11 cellular contexts compared by ENCODE assay signal in the genomic region with DNA sequence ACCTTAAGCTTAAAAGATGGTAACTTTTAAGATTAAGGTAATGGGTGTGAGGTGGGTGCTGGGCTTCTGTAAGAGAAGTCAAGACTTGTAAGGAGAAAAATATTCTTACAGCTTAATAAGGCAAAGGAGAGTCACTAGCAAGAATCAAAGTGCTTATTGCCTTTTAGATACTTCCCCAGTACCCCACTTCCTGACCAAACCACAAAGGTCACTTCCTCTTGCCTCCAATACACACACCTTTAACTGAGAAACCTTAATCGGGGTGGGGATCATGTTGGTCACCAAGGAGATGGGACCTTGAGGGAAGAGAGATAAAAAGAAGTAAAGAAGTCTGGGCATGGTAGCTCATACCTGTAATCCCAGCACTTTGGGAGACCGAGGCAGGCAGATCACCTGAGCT. TPM values are rescaled to one million over a fixed set of nuclear protein-coding genes. Genes with fewer than 3 reads are reported as not detected.
DNase-seq lines count a peak whose midpoint lies in the region; ATAC-seq and TF ChIP-seq lines count a peak whose summit lies in the region.
"Had no signal": no experiment of that assay in that cellular context is flagged by ENCODE, and none has a peak within 500 bp of the region (broad histone marks: within the 10 kb centered on the region; RNA-seq: fewer than 3 reads in every experiment).

No MANE protein-coding gene starts in this region.

- intact Hi-C loops in testis (cut with DNase I; ENCODE audit: low total_unique reads): no loop called here

- peak overlapping the region; percentile 54 for H3K4me3 Mint-ChIP-seq in activated T-helper 17 cell treated with anti-CD3 and anti-CD28 coated beads, Interleukin-2, amount 50 U/mL, for 72 hours
- H3K4me3 Mint-ChIP-seq: HFFc6 had no signal

- H3K9ac ChIP-seq in BLaER1 treated with 17β-estradiol and CSF1 and Interleukin-3, amounts not matched to agents 10 nM and 100 nM: 0 out of 22 replicates have a peak overlapping the region, but pooled peaks of 3 of the 11 experiments have one; percentile 8 to 32 (median 9)
- H3K9ac ChIP-seq in MM.1S (ENCODE audit: low read length): no peak overlapping the region

- 0 out of 2 replicates have a peak overlapping the region, but pooled peaks have one; percentile 44 for H2AFZ ChIP-seq in MM.1S (ENCODE audit: low read length)

- no peaks in the 10 kb centered on the region for H3K27me3 Mint-ChIP-seq in activated T-helper 17 cell treated with anti-CD3 and anti-CD28 coated beads, Interleukin-2, amount 50 U/mL, for 72 hours

- H3K36me3 ChIP-seq in BLaER1 treated with 17β-estradiol and CSF1 and Interleukin-3, amounts not matched to agents 10 nM and 100 nM: no peaks in the 10 kb centered on the region
- H3K36me3 ChIP-seq in MM.1S (replicated peaks; ENCODE audit: insufficient read depth, low read length) (no peaks in the 10 kb centered on the region), testis (ENCODE audit: low read depth, missing control alignments) (no peaks in the 10 kb centered on the region)

- H3K4me1 Mint-ChIP-seq in activated T-helper 17 cell treated with anti-CD3 and anti-CD28 coated beads, Interleukin-2, amount 50 U/mL, for 72 hours: peaks cover 25% of the 10 kb centered on the region

- H3K4me3 ChIP-seq in BLaER1 treated with 17β-estradiol and CSF1 and Interleukin-3, amounts not matched to agents 10 nM and 100 nM: no peak overlapping the region
- no peak overlapping the region for H3K4me3 ChIP-seq in MM.1S (ENCODE audit: low read length)
- no peak overlapping the region for H3K4me3 ChIP-seq in testis
- H3K4me3 ChIP-seq in foreskin fibroblast (ENCODE audit: low read depth in 1 of 2, low read length in 2 of 2): no peak overlapping the region

- no peaks in the 10 kb centered on the region for H3K9me3 ChIP-seq in BLaER1 treated with 17β-estradiol and CSF1 and Interleukin-3, amounts not matched to agents 10 nM and 100 nM (replicated peaks in 1 of 11)
- H3K9me3 ChIP-seq in MM.1S (replicated peaks; ENCODE audit: insufficient read depth, low read length) (no peaks in the 10 kb centered on the region), testis (no peaks in the 10 kb centered on the region)

- ATAC-seq in GM18907 (IDR thresholded peaks at IDR 0.05; ENCODE audit: unreplicated experiment): peak; percentile 55
- ATAC-seq in activated T-helper 17 cell treated with anti-CD3 and anti-CD28 coated beads, Interleukin-2, amount 50 U/mL, for 72 hours (replicated peaks): peak; percentile 73
- ATAC-seq: right cardiac atrium had no signal

- TF ChIP-seq CTCF in MM.1S (IDR thresholded peaks at IDR 0.05; ENCODE audit: low read length) (no peak), testis (IDR thresholded peaks at IDR 0.05) (no peak), GM10266 (IDR thresholded peaks at IDR 0.05; ENCODE audit: control insufficient read depth, insufficient read depth, low read depth, missing control alignments) (no peak), foreskin fibroblast (IDR thresholded peaks at IDR 0.05; ENCODE audit: low read depth, low read length) (no peak)

- H3K79me2 ChIP-seq in MM.1S (ENCODE audit: low read length): no peaks in the 10 kb centered on the region

- H3K4me2 ChIP-seq in BLaER1 treated with 17β-estradiol and CSF1 and Interleukin-3, amounts not matched to agents 10 nM and 100 nM: peak overlapping the region; percentile 9 to 94 (median 45); a peak in 17 of 22 replicates
- peak overlapping the region; percentile 54; the same call in 1 of the 2 replicates for H3K4me2 ChIP-seq in MM.1S (ENCODE audit: low read depth, low read length)

- no peaks in the 10 kb centered on the region for H3K9me3 Mint-ChIP-seq in activated T-helper 17 cell treated with anti-CD3 and anti-CD28 coated beads, Interleukin-2, amount 50 U/mL, for 72 hours
- H3K9me3 Mint-ChIP-seq: HFFc6 had no signal

- peak overlapping the region; percentile 16 for H3K27ac Mint-ChIP-seq in activated T-helper 17 cell treated with anti-CD3 and anti-CD28 coated beads, Interleukin-2, amount 50 U/mL, for 72 hours
- H3K27ac Mint-ChIP-seq: HFFc6 had no signal

- H3K4me1 ChIP-seq in BLaER1 treated with 17β-estradiol and CSF1 and Interleukin-3, amounts not matched to agents 10 nM and 100 nM: peaks cover 12 to 82% (median 49%) of the 10 kb centered on the region in 10 experiments
- H3K4me1 ChIP-seq in MM.1S (ENCODE audit: low read length): peaks cover 4% of the 10 kb centered on the region
- no peaks in the 10 kb centered on the region for H3K4me1 ChIP-seq in testis

- no peak for TF ChIP-seq POLR2A in testis (IDR thresholded peaks at IDR 0.05)

- WGBS in testis, 2 donors: 77 to 91% methylated on average over 2 of the region's 2 CpGs

- 0 out of 2 replicates have a peak, but pooled peaks cover 4% of the 10 kb centered on the region for H3F3A ChIP-seq in MM.1S (ENCODE audit: insufficient read depth, low read length)

- H3K9me2 ChIP-seq in MM.1S (replicated peaks; ENCODE audit: insufficient read depth, low read length): no peaks in the 10 kb centered on the region

- peak overlapping the region in 2 of 11 experiments; percentile 2 to 68; a peak in 2 of 22 replicates for H3K27ac ChIP-seq in BLaER1 treated with 17β-estradiol and CSF1 and Interleukin-3, amounts not matched to agents 10 nM and 100 nM
- H3K27ac ChIP-seq in MM.1S (ENCODE audit: low read length): no peak overlapping the region
- H3K27ac ChIP-seq in testis: no peak overlapping the region

- no peaks in the 10 kb centered on the region for H4K20me1 ChIP-seq in BLaER1 treated with 17β-estradiol and CSF1 and Interleukin-3, amounts not matched to agents 10 nM and 100 nM
- no peaks in the 10 kb centered on the region for H4K20me1 ChIP-seq in MM.1S (ENCODE audit: insufficient read depth, low read length)

- no peaks in the 10 kb centered on the region for H3K27me3 ChIP-seq in BLaER1 treated with 17β-estradiol and CSF1 and Interleukin-3, amounts not matched to agents 10 nM and 100 nM
- H3K27me3 ChIP-seq in MM.1S (replicated peaks; ENCODE audit: insufficient read depth, low read length) (no peaks in the 10 kb centered on the region), testis (no peaks in the 10 kb centered on the region)

- DNase-seq in MM.1S (peak; percentile 59), testis (no peak), GM10266 (ENCODE audit: extremely low spot score) (no peak), hepatic stellate cell (ENCODE audit: low spot score) (no peak), foreskin fibroblast (no peak)
- DNase-seq: HFFc6, IMR-90, right cardiac atrium had no signal

- H3K36me3 Mint-ChIP-seq in activated T-helper 17 cell treated with anti-CD3 and anti-CD28 coated beads, Interleukin-2, amount 50 U/mL, for 72 hours (ENCODE audit: low read depth): no peaks in the 10 kb centered on the region

RNA-seq across cellular contexts. Expression of a gene that starts 10.6 kb away (rescaled TPM):
- 10 to 100 TPM; 24.5 to 34.1 TPM for total RNA-seq in activated T-helper 17 cell treated with anti-CD3 and anti-CD28 coated beads, Interleukin-2, amount 50 U/mL, for 72 hours
- 10 to 100 TPM; 47.2 to 53.1 TPM for total RNA-seq in testis
- polyA plus RNA-seq in testis (ENCODE audit: insufficient read depth, low read depth, low replicate concordance): 37.3 TPM
